In genomic region chr10:97190452-97190851, GRCh38 we compare ENCODE assay signal across 25 cellular contexts. TPM values are rescaled to one million over a fixed set of nuclear protein-coding genes. Genes with fewer than 3 reads are reported as not detected.
DNase-seq lines count a peak whose midpoint lies in the region; ATAC-seq and TF ChIP-seq lines count a peak whose summit lies in the region.
"Had no signal": no experiment of that assay in that cellular context is flagged by ENCODE, and none has a peak within 500 bp of the region (broad histone marks: within the 10 kb centered on the region; RNA-seq: fewer than 3 reads in every experiment).

No MANE protein-coding gene starts in this region.

- peak; percentile 75 for DNase-seq in medulla oblongata (ENCODE audit: extremely low spot score)
- peak; percentile 67 for DNase-seq in superior temporal gyrus (ENCODE audit: extremely low spot score)
- DNase-seq in omental fat pad (ENCODE audit: low spot score) = no peak
- DNase-seq: CD8-positive, alpha-beta T cell; DMS79 treated with DMSO at 0.1 percent for 48 hours; GM23248; H7; IMR-90; KG1; NCI-H1048; NCI-H1417; NCI-H1694; NCI-H2029 treated with DMSO at 0.1 percent for 48 hours; NCI-H2227 treated with DMSO at 0.1 percent for 48 hours; NK-92 treated with Interleukin-12 subunit alpha and Interleukin-12 subunit beta, amount 100 ng/mL, for 24 hours; SHP77; T-helper 1 cell had no signal

- POLR2A ChIA-PET in HEK293 (lab: Yijun Ruan, JAX) = no interaction called here

- H3K4me1 ChIP-seq in HEK293 (ENCODE audit: control insufficient read depth, insufficient read depth, low read length) = peaks cover 1% of the 10 kb centered on the region; the same call in 1 of the 2 replicates

- CTCF ChIA-PET in HEK293 (lab: Yijun Ruan, JAX) = interaction anchor here (1.5 to 10.9 kb wide), 2 partner anchors 19 to 106 kb away, joined by 4 to 170 read pairs; no protein-coding TSS in a partner anchor

- no peak overlapping the region for H3K4me3 ChIP-seq in HEK293 (ENCODE audit: low read depth, low read length)
- H3K4me3 ChIP-seq: GM23248 had no signal

- ATAC-seq in omental fat pad (ENCODE audit: low FRiP score) = no peak
- no peak for ATAC-seq in GM19452 (IDR thresholded peaks at IDR 0.05; ENCODE audit: unreplicated experiment)
- no peak for ATAC-seq in HG03439 (IDR thresholded peaks at IDR 0.05; ENCODE audit: unreplicated experiment)
- ATAC-seq: CD8-positive, alpha-beta T cell had no signal

- TF ChIP-seq CTCF in HEK293 (tag by site-specific recombination; IDR thresholded peaks at IDR 0.05) (no peak), omental fat pad (IDR thresholded peaks at IDR 0.05) (no peak)

- H3K9me3 ChIP-seq in HEK293 (ENCODE audit: control insufficient read depth, insufficient read depth, low read depth, low read length) = no peaks in the 10 kb centered on the region
- H3K9me3 ChIP-seq in KOPT-K1 (ENCODE audit: insufficient read depth, low read length, poor library complexity, severe bottlenecking) = no peaks in the 10 kb centered on the region
- H3K9me3 ChIP-seq: Caco-2 had no signal

- no peaks in the 10 kb centered on the region for H3K36me3 ChIP-seq in HEK293 (ENCODE audit: control insufficient read depth in 2 of 2, insufficient read depth in 1 of 2, low read length in 2 of 2)
- H3K36me3 ChIP-seq in KOPT-K1 (ENCODE audit: insufficient read depth, low read length) = no peaks in the 10 kb centered on the region

- no peak overlapping the region for H3K27ac ChIP-seq in HEK293 (ENCODE audit: extremely low read depth, low read depth, low read length)
- H3K27ac ChIP-seq in KOPT-K1 (ENCODE audit: low read depth, low read length, poor library complexity, severe bottlenecking) = peak overlapping the region; percentile 82
- H3K27ac ChIP-seq: C4-2B, GM23248, RWPE1 had no signal

TF ChIP-seq in HEK293, 187 proteins besides CTCF, POLR2A, EP300 and RAD21:
- TF ChIP-seq ZNF571 (tag by site-specific recombination; IDR thresholded peaks at IDR 0.05) = no peak
- TF ChIP-seq, protein P1, sequence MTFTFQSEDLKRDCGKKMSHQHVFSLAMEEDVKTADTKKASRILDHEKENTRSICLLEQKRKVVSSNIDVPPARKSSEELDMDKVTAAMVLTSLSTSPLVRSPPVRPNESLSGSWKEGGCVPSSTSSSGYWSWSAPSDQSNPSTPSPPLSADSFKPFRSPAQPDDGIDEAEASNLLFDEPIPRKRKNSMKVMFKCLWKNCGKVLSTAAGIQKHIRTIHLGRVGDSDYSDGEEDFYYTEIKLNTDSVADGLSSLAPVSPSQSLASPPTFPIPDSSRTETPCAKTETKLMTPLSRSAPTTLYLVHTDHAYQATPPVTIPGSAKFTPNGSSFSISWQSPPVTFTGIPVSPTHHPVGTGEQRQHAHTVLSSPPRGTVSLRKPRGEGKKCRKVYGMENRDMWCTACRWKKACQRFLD (tag by site-specific recombination; IDR thresholded peaks at IDR 0.05) = no peak
- TF ChIP-seq ZBTB17 (tag by site-specific recombination; IDR thresholded peaks at IDR 0.05) = peak; percentile 53
- TF ChIP-seq ZNF513 (tag by site-specific recombination; IDR thresholded peaks at IDR 0.05) = no peak
- no peak for TF ChIP-seq BCL11A (tag by site-specific recombination; IDR thresholded peaks at IDR 0.05; ENCODE audit: low read depth)
- no peak for TF ChIP-seq ZNF596 (tag by site-specific recombination; IDR thresholded peaks at IDR 0.05)
- TF ChIP-seq ZSCAN18 (tag by site-specific recombination; IDR thresholded peaks at IDR 0.05) = no peak
- TF ChIP-seq ZNF623 (tag by site-specific recombination; IDR thresholded peaks at IDR 0.05) = no peak
- no peak for TF ChIP-seq PRDM6 (tag by site-specific recombination; IDR thresholded peaks at IDR 0.05)

RNA-seq across cellular contexts. Expression of gene SLIT1, which starts 4.7 kb away (rescaled TPM):
- 1 to 10 TPM in 1 of 4 donors, under 1 TPM in 3; 0.12 to 1.1 (median 0.28) TPM for total RNA-seq in omental fat pad
- total RNA-seq: GM23248, SK-MEL-5 had no signal
